ENCODE assay signal across 8 cellular contexts in the genomic region with DNA sequence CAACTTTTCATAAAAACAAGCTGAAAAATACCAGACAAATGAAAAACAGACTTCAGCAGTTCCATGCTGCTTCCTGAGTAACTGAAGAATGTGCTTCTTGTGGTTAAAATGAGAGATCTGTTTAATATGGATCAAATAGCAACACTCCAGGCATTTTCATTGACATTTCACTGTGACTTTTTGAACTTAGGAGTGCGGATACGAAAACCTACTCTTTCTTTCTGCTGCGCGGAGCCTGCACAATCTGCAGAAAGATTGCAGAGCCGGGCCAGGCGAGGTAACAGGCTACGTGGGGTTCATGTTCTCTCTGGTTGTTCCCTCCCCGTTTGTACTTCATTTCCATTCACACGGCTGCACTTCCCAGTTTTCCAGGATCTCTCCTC. TPM values are rescaled to one million over a fixed set of nuclear protein-coding genes. Genes with fewer than 3 reads are reported as not detected.
DNase-seq lines count a peak whose midpoint lies in the region; FAIRE-seq and TF ChIP-seq lines count a peak whose summit lies in the region.

No MANE protein-coding gene starts in this region.

- no peak for TF ChIP-seq CTCF in astrocyte of the cerebellum (IDR thresholded peaks at IDR 0.05; ENCODE audit: low read depth, low read length, missing control alignments)
- TF ChIP-seq CTCF in keratinocyte (optimal IDR thresholded peaks at IDR 0.05 in 1 of 3, IDR thresholded peaks at IDR 0.05 in 1 of 3, conservative IDR thresholded peaks at IDR 0.05 in 1 of 3; ENCODE audit: extremely low read depth in 1 of 3, insufficient read depth in 2 of 3, low read length in 3 of 3): no peak

- no peak for DNase-seq in CD8-positive, alpha-beta memory T cell
- no peak for DNase-seq in astrocyte of the cerebellum (ENCODE audit: low read depth)
- no peak for DNase-seq in keratinocyte (ENCODE audit: low read depth, low spot score)
- no peak for DNase-seq in GM19240 (ENCODE audit: insufficient read length, low spot score)
- DNase-seq in NOMO-1 treated with dmso at 0.1 percent for 144 hours (lab: John Stamatoyannopoulos, UW; ENCODE audit: unreplicated experiment): no peak
- DNase-seq in NK-92 treated with Interleukin-12 subunit alpha and Interleukin-12 subunit beta, amount 100 ng/mL, for 24 hours (lab: John Stamatoyannopoulos, UW): no peak

- no peaks in the 10 kb centered on the region for H4K20me1 ChIP-seq in keratinocyte (ENCODE audit: control insufficient read depth, extremely low read depth, insufficient read depth, low read length)

- H2AFZ ChIP-seq in keratinocyte (ENCODE audit: control insufficient read depth, low read length): peak overlapping the region; percentile 87

- FAIRE-seq in keratinocyte (lab: Jason Lieb, UNC): no peak

- H3K9ac ChIP-seq in HUES6 (ENCODE audit: low read length): peak overlapping the region; percentile 95
- peak overlapping the region; percentile 80 for H3K9ac ChIP-seq in keratinocyte (ENCODE audit: control insufficient read depth, extremely low read depth, insufficient read depth, low read length)
- H3K9ac ChIP-seq in stomach smooth muscle (ENCODE audit: low read length in 2 of 2): peak overlapping the region; percentile 66 to 79

- peak overlapping the region; percentile 86 to 96 (median 91) for H3K4me3 Mint-ChIP-seq in CD8-positive, alpha-beta memory T cell

- no peaks in the 10 kb centered on the region for H3K9me3 ChIP-seq in CD8-positive, alpha-beta memory T cell (ENCODE audit: low read length)
- H3K9me3 ChIP-seq in HUES6 (ENCODE audit: control insufficient read depth, insufficient read depth, low read depth, low read length) (no peaks in the 10 kb centered on the region), keratinocyte (ENCODE audit: control insufficient read depth, low read depth, low read length) (no peaks in the 10 kb centered on the region), stomach smooth muscle (ENCODE audit: control insufficient read depth in 2 of 2, low read length in 2 of 2) (no peaks in the 10 kb centered on the region)

- no peaks in the 10 kb centered on the region for H3K9me1 ChIP-seq in keratinocyte (ENCODE audit: control insufficient read depth, extremely low read depth, insufficient read depth, low read length)

- no peaks in the 10 kb centered on the region for H3K9me3 Mint-ChIP-seq in CD8-positive, alpha-beta memory T cell

- peaks cover 0 to 23% (median 5%) of the 10 kb centered on the region in 3 donors for H3K36me3 Mint-ChIP-seq in CD8-positive, alpha-beta memory T cell

- in situ Hi-C loops in astrocyte of the cerebellum (cut with HindIII; ENCODE audit: low sequenced_read_pairs): no loop called here

- H3K4me1 Mint-ChIP-seq in CD8-positive, alpha-beta memory T cell: peaks cover 35 to 44% (median 38%) of the 10 kb centered on the region in 3 donors

- dilution Hi-C loops in keratinocyte (cut with MboI; ENCODE audit: extremely low pct_ligation_motif_present, low sequenced_read_pairs): no loop called here

- peak overlapping the region; percentile 87 to 98 (median 92) for H3K27ac Mint-ChIP-seq in CD8-positive, alpha-beta memory T cell

- H3K4me2 ChIP-seq in keratinocyte (ENCODE audit: control insufficient read depth, extremely low read depth, insufficient read depth, low read depth, low read length): peak overlapping the region; percentile 96

- POLR2A ChIA-PET in CD8-positive, alpha-beta memory T cell (lab: Charles Lee): interaction anchor here (0.6 to 4.5 kb wide), 4 partner anchors 11 to 550 kb away, joined by 6 to 50 read pairs (median 14); a partner anchor contains a TSS

- no peaks in the 10 kb centered on the region for H3K27me3 ChIP-seq in CD8-positive, alpha-beta memory T cell (ENCODE audit: insufficient read depth, low read length, poor library complexity, severe bottlenecking)
- no peaks in the 10 kb centered on the region for H3K27me3 ChIP-seq in HUES6 (ENCODE audit: control insufficient read depth, insufficient read depth, low read length)
- H3K27me3 ChIP-seq in keratinocyte (ENCODE audit: control insufficient read depth, extremely low read depth, insufficient read depth, low read length): no peaks in the 10 kb centered on the region
- no peaks in the 10 kb centered on the region for H3K27me3 ChIP-seq in stomach smooth muscle (ENCODE audit: control insufficient read depth in 1 of 2, insufficient read depth in 2 of 2, low read length in 2 of 2)

- peaks cover 0 to 1% of the 10 kb centered on the region in 2 donors for H3K27me3 Mint-ChIP-seq in CD8-positive, alpha-beta memory T cell

- H3K27ac ChIP-seq in CD8-positive, alpha-beta memory T cell (ENCODE audit: low read depth, low read length): peak overlapping the region; percentile 82
- peak overlapping the region; percentile 88; the same call in 1 of the 2 replicates for H3K27ac ChIP-seq in HUES6 (ENCODE audit: low read depth, low read length)
- peak overlapping the region; percentile 71 for H3K27ac ChIP-seq in keratinocyte (ENCODE audit: control insufficient read depth, insufficient read depth, low read length)
- peak overlapping the region; percentile 77 for H3K27ac ChIP-seq in stomach smooth muscle (ENCODE audit: low read length)

- H3K36me3 ChIP-seq in CD8-positive, alpha-beta memory T cell (ENCODE audit: insufficient read depth, low read length): no peaks in the 10 kb centered on the region
- no peaks in the 10 kb centered on the region; the same call in 1 of the 2 replicates for H3K36me3 ChIP-seq in HUES6 (ENCODE audit: control insufficient read depth, insufficient read depth, low read length)
- H3K36me3 ChIP-seq in keratinocyte (ENCODE audit: control insufficient read depth in 2 of 2, extremely low read depth in 1 of 2, insufficient read depth in 2 of 2, low read length in 2 of 2): peaks cover 0 to 7% of the 10 kb centered on the region in 2 experiments
- no peaks in the 10 kb centered on the region for H3K36me3 ChIP-seq in stomach smooth muscle (ENCODE audit: control insufficient read depth in 2 of 2, insufficient read depth in 2 of 2, low read length in 2 of 2)

- H3K4me3 ChIP-seq in CD8-positive, alpha-beta memory T cell (ENCODE audit: low read length): peak overlapping the region; percentile 93
- peak overlapping the region; percentile 78 for H3K4me3 ChIP-seq in HUES6 (ENCODE audit: low read depth, low read length)
- peak overlapping the region; percentile 90 for H3K4me3 ChIP-seq in astrocyte of the cerebellum (ENCODE audit: low read depth, low read length)
- peak overlapping the region; percentile 83 to 94 (median 86) for H3K4me3 ChIP-seq in keratinocyte (ENCODE audit: control insufficient read depth in 2 of 3, extremely low read depth in 1 of 3, insufficient read depth in 2 of 3, low read depth in 1 of 3, low read length in 3 of 3)
- H3K4me3 ChIP-seq in stomach smooth muscle (ENCODE audit: low read length in 2 of 2): peak overlapping the region; percentile 85 to 88

- peaks cover 14% of the 10 kb centered on the region for H3K79me2 ChIP-seq in keratinocyte (ENCODE audit: control insufficient read depth, insufficient read depth, low read length)

- peaks cover 38% of the 10 kb centered on the region for H3K4me1 ChIP-seq in CD8-positive, alpha-beta memory T cell (ENCODE audit: insufficient read depth, low read length)
- H3K4me1 ChIP-seq in HUES6 (ENCODE audit: control insufficient read depth, insufficient read depth, low read length) (peaks cover 15% of the 10 kb centered on the region), keratinocyte (ENCODE audit: control insufficient read depth, extremely low read depth, insufficient read depth, low read length) (peaks cover 25% of the 10 kb centered on the region), stomach smooth muscle (ENCODE audit: control insufficient read depth, insufficient read depth, low read length) (peaks cover 23% of the 10 kb centered on the region)

- CTCF ChIA-PET in CD8-positive, alpha-beta memory T cell (lab: Charles Lee): interaction anchor here (0.7 to 11.7 kb wide), 12 partner anchors 11 to 452 kb away, joined by 3 to 269 read pairs (median 13); a partner anchor contains a TSS

RNA-seq across cellular contexts. Expression of a gene that starts 0.6 kb away (rescaled TPM):
- total RNA-seq in CD8-positive, alpha-beta memory T cell: 10 to 100 TPM; 43.1 to 45.1 TPM
- 163 TPM for polyA plus RNA-seq in CD8-positive, alpha-beta memory T cell
- 14.7 to 25.4 TPM (median 24.8 TPM) in 3 replicates for polyA plus RNA-seq in keratinocyte
- 19.5 TPM for polyA plus RNA-seq in keratinocyte (2011; ENCODE audit: low read depth)
- 23.4 and 33.3 TPM in 2 replicates for polyA plus RNA-seq in keratinocyte (2011; cell fraction: cytosol; rRNA removed)
- 12.7 and 15.9 TPM in 2 replicates for polyA plus RNA-seq in keratinocyte (2011; cell fraction: nucleus; rRNA removed)
- 23.1 and 23.3 TPM in 2 replicates for polyA plus RNA-seq in keratinocyte (2012; ENCODE audit: low replicate concordance)
- 13.8 to 26.5 TPM (median 17.4 TPM) in 3 replicates for polyA minus RNA-seq in keratinocyte
- 16.9 TPM for polyA minus RNA-seq in keratinocyte (2011; cell fraction: cytosol; rRNA and poly(A)+ RNA removed)
- polyA minus RNA-seq in keratinocyte (2011; cell fraction: nucleus; rRNA and poly(A)+ RNA removed): 7.9 and 15.7 TPM in 2 replicates

RNA-seq across cellular contexts. Expression of a gene that starts 10.1 kb away (rescaled TPM):
- 10 to 100 TPM; 91.1 to 94.2 TPM for total RNA-seq in CD8-positive, alpha-beta memory T cell
- polyA plus RNA-seq in CD8-positive, alpha-beta memory T cell: 40.2 TPM
- polyA plus RNA-seq in keratinocyte: 29.6 to 68.4 TPM (median 56.6 TPM) in 3 replicates
- 81.7 TPM for polyA plus RNA-seq in keratinocyte (2011; ENCODE audit: low read depth)
- 34.4 and 60.1 TPM in 2 replicates for polyA plus RNA-seq in keratinocyte (2011; cell fraction: cytosol; rRNA removed)
- 36.2 and 54.4 TPM in 2 replicates for polyA plus RNA-seq in keratinocyte (2011; cell fraction: nucleus; rRNA removed)
- polyA plus RNA-seq in keratinocyte (2012; ENCODE audit: low replicate concordance): 60.1 and 72.2 TPM in 2 replicates
- polyA minus RNA-seq in keratinocyte: 7.3 to 42.1 TPM (median 13.0 TPM) in 3 replicates
- polyA minus RNA-seq in keratinocyte (2011; cell fraction: cytosol; rRNA and poly(A)+ RNA removed): 79.6 TPM
- 14.2 and 31.7 TPM in 2 replicates for polyA minus RNA-seq in keratinocyte (2011; cell fraction: nucleus; rRNA and poly(A)+ RNA removed)
